In the genomic region with DNA sequence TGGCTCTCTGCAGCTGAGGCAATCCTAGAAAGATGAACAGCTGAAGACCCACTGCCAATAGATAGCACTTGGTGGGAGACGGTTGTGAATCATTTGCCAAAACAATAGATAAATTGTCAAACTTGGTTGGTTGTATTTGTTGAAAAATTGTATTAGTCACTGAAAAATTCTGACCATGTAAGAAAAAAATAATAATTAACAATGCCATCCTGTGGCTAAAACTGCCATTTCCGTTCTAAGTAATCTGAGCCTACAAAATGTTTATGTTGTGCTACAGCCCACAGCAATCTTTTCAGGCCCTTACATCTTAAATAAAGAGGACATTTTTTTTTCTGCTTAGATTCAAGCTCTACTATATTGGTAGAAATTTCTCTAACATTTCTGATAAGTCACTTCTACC, we compare ENCODE assay signal across 24 cellular contexts.
DNase-seq lines count a peak whose midpoint lies in the region; ATAC-seq and TF ChIP-seq lines count a peak whose summit lies in the region.
"Had no signal": no experiment of that assay in that cellular context is flagged by ENCODE, and none has a peak within 500 bp of the region (broad histone marks: within the 10 kb centered on the region; RNA-seq: fewer than 3 reads in every experiment).

No MANE protein-coding gene starts in this region.

- DNase-seq in H4 (ENCODE audit: low spot score) (peak; percentile 67), fibroblast of peridontal ligament (ENCODE audit: extremely low read depth) (peak; percentile 29), skeletal muscle cell (ENCODE audit: low read depth) (peak; percentile 20), islet precursor cell (no peak), anterior cingulate cortex (lab: John Stamatoyannopoulos, UW) (no peak), iPS-NIHi11 (ENCODE audit: low spot score) (no peak)
- DNase-seq: activated CD4-positive, CD25-positive, alpha-beta regulatory T cell treated with anti-CD3 and anti-CD28 coated beads, Interleukin-2, amount 50 U/mL, for 72 hours; activated CD8-positive, alpha-beta memory T cell treated with anti-CD3 and anti-CD28 coated beads for 24 hours; CD4-positive, CD25-positive, alpha-beta regulatory T cell; DMS53; gastrocnemius medialis; H9; left cardiac atrium; naive thymus-derived CD4-positive, alpha-beta T cell; NCI-H1092 treated with DMSO at 0.1 percent for 48 hours; NCI-H2029 treated with DMSO at 0.1 percent for 48 hours; NCI-H446; ovary; RPMI8226; stimulated activated naive B cell treated with anti-CD40 and anti-IgM and Interleukin-4, amounts not matched to agents 10 μg/mL and 1 μg/mL and 100 μg/mL, for 72 hours; SW 1271 had no signal

- no peak overlapping the region for H3K4me2 ChIP-seq in SU-DHL-6 (ENCODE audit: low read depth, low read length, poor library complexity, severe bottlenecking)

- no peak overlapping the region for H3K27ac ChIP-seq in SU-DHL-6 (ENCODE audit: low read depth, low read length)
- H3K27ac ChIP-seq: gastrocnemius medialis, ovary had no signal

- H3K36me3 ChIP-seq in SU-DHL-6 (ENCODE audit: low read length): no peaks in the 10 kb centered on the region
- H3K36me3 ChIP-seq: gastrocnemius medialis, ovary had no signal

- no peaks in the 10 kb centered on the region for H3F3A ChIP-seq in SU-DHL-6 (ENCODE audit: insufficient read depth)

- H3K4me3 ChIP-seq in SU-DHL-6 (ENCODE audit: insufficient read depth, low read length, poor library complexity, severe bottlenecking) (no peak overlapping the region), skeletal muscle cell (ENCODE audit: low read depth, low read length) (no peak overlapping the region)
- H3K4me3 ChIP-seq: gastrocnemius medialis, ovary had no signal

- no peaks in the 10 kb centered on the region for H3K79me2 ChIP-seq in SU-DHL-6 (ENCODE audit: insufficient read depth, low read length)

- H3K9me2 ChIP-seq in SU-DHL-6 (replicated peaks; ENCODE audit: insufficient read depth, low read length): no peaks in the 10 kb centered on the region

- H3K9ac ChIP-seq in SU-DHL-6 (ENCODE audit: low read length): no peak overlapping the region

- H3K27me3 ChIP-seq in SU-DHL-6 (ENCODE audit: low read length): no peaks in the 10 kb centered on the region
- H3K27me3 ChIP-seq: gastrocnemius medialis, ovary had no signal

- H2AFZ ChIP-seq in SU-DHL-6 (ENCODE audit: low read depth, low read length, severe bottlenecking): peak overlapping the region; percentile 88

- no peak for ATAC-seq in HG03469 (IDR thresholded peaks at IDR 0.05; ENCODE audit: unreplicated experiment)
- ATAC-seq: gastrocnemius medialis; left cardiac atrium; naive thymus-derived CD4-positive, alpha-beta T cell; sciatic nerve; stimulated activated naive B cell treated with anti-CD40 and anti-IgM and Interleukin-4, amounts not matched to agents 10 μg/mL and 1 μg/mL and 100 μg/mL, for 72 hours had no signal

- no peak for TF ChIP-seq CTCF in SU-DHL-6 (IDR thresholded peaks at IDR 0.05; ENCODE audit: insufficient read depth, low read length, poor library complexity, severe bottlenecking)

- no peaks in the 10 kb centered on the region for H4K20me1 ChIP-seq in SU-DHL-6 (ENCODE audit: low read depth, low read length)

- H3K9me3 ChIP-seq in SU-DHL-6 (ENCODE audit: insufficient read depth, low read length): no peaks in the 10 kb centered on the region
- H3K9me3 ChIP-seq: gastrocnemius medialis, ovary had no signal

Comparison
In these comparisons a context has a peak if more than half of its experiments do, and no peak if none do; other contexts are left out.
1. DNase-seq: peak in H4 (single experiment), fibroblast of peridontal ligament (single experiment) and skeletal muscle cell (single experiment); none in islet precursor cell (single experiment), anterior cingulate cortex (0 of 58) and iPS-NIHi11 (single experiment).